1 cellular context compared by ENCODE assay signal in the genomic region with DNA sequence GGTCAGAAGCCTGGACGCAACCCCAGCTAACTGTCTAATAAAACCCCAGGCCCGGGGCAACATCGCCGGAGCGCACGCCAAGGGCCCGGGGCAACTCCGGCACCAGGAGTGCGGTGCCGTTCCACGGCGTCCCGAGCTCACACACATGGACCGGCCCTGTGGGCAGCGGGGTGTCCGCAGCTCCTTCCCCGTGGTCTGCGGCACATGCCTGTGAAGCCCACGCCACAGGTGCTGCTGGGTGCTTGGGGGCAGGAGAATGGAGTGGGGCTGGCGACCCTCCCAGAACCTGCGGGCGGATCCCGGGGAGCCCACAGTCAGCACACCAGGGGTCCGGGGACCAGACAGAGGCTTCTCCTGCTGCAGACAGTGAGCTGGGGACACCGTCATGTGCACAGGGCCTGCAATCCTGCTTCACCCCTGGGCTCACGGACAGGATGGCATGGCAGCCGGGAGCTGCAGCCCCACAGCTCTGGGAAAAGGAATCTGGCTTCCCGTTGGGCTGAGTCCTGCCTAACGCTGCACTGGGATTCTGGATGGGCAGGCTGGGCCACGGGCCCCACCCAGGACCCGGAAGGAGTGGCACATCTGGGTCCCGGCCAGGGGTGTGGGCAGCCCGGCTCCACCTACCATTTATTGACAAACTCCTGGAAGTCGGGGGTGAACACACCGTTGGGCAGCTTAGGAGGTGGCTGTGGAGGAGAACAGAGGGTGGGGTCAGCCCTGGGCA.
TF ChIP-seq lines count a peak whose summit lies in the region.

No MANE protein-coding gene starts in this region.

TF ChIP-seq in HepG2, 621 proteins besides CTCF, POLR2A, EP300 and RAD21:
- TF ChIP-seq, protein P1, sequence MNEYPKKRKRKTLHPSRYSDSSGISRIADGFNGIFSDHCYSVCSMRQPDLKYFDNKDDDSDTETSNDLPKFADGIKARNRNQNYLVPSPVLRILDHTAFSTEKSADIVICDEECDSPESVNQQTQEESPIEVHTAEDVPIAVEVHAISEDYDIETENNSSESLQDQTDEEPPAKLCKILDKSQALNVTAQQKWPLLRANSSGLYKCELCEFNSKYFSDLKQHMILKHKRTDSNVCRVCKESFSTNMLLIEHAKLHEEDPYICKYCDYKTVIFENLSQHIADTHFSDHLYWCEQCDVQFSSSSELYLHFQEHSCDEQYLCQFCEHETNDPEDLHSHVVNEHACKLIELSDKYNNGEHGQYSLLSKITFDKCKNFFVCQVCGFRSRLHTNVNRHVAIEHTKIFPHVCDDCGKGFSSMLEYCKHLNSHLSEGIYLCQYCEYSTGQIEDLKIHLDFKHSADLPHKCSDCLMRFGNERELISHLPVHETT (CRISPR knock-in tag; conservative IDR thresholded peaks at IDR 0.05), result no peak
- TF ChIP-seq FUBP1 (CRISPR knock-in tag; IDR thresholded peaks at IDR 0.05; ENCODE audit: borderline replicate concordance), result no peak
- 0 out of 2 replicates have a peak, but pooled peaks have one; percentile 43 for TF ChIP-seq ZNF235 (CRISPR knock-in tag; IDR thresholded peaks at IDR 0.05; ENCODE audit: borderline replicate concordance)
- TF ChIP-seq ZSCAN25 (CRISPR knock-in tag; IDR thresholded peaks at IDR 0.05), result no peak
- TF ChIP-seq ZNF788 (CRISPR knock-in tag; IDR thresholded peaks at IDR 0.05; ENCODE audit: borderline replicate concordance), result no peak
- TF ChIP-seq POLR2AphosphoS2 (IDR thresholded peaks at IDR 0.05; ENCODE audit: low read depth, low read length), result no peak
- TF ChIP-seq POLR2G (IDR thresholded peaks at IDR 0.05; ENCODE audit: low read depth, low read length), result peak; percentile 10; the same call in 1 of the 2 replicates
- TF ChIP-seq FOXP4 (CRISPR knock-in tag; IDR thresholded peaks at IDR 0.05), result no peak
- no peak for TF ChIP-seq XRCC5 (optimal IDR thresholded peaks at IDR 0.05; ENCODE audit: low read length)
- peak; percentile 72 for TF ChIP-seq AGO2 (optimal IDR thresholded peaks at IDR 0.05; ENCODE audit: low read depth, low read length)
- TF ChIP-seq ZNF142 (CRISPR knock-in tag; IDR thresholded peaks at IDR 0.05), result no peak
TF ChIP-seq in HepG2: peak in this region for 3.
